ENCODE assay signal across 1 cellular context in the genomic region with DNA sequence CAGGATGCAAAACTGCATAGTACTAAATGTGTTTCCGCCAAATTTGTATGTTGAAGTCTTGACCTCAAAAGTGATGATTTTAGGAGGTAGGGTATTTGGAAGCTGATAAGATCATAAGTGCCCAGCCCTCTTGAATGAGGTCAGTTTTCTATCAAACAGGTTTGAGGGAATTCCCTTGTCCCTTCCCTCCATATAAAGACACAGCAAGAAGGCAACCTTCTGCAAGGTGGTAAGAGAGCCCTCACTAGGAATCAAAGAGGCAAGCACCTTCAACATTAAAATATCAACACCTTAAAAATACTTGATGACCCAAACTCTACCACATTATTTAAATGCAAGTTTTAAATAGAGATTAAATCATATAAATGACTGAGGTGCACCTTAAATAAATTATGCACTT.
TF ChIP-seq lines count a peak whose summit lies in the region.

No MANE protein-coding gene starts in this region.

TF ChIP-seq in H1, 55 proteins besides CTCF, POLR2A, EP300 and RAD21:
- TF ChIP-seq TAF7 (optimal IDR thresholded peaks at IDR 0.05; ENCODE audit: borderline replicate concordance, low read depth, low read length) (no peak), HDAC2 (IDR thresholded peaks at IDR 0.05; ENCODE audit: borderline replicate concordance in 1 of 2, low read depth in 2 of 2, low read length in 2 of 2) (no peak)
- TF ChIP-seq, protein P1, sequence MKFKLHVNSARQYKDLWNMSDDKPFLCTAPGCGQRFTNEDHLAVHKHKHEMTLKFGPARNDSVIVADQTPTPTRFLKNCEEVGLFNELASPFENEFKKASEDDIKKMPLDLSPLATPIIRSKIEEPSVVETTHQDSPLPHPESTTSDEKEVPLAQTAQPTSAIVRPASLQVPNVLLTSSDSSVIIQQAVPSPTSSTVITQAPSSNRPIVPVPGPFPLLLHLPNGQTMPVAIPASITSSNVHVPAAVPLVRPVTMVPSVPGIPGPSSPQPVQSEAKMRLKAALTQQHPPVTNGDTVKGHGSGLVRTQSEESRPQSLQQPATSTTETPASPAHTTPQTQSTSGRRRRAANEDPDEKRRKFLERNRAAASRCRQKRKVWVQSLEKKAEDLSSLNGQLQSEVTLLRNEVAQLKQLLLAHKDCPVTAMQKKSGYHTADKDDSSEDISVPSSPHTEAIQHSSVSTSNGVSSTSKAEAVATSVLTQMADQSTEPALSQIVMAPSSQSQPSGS (IDR thresholded peaks at IDR 0.05; ENCODE audit: low read length): no peak
